Comparison of ENCODE assay signal across 19 cellular contexts in the genomic region with DNA sequence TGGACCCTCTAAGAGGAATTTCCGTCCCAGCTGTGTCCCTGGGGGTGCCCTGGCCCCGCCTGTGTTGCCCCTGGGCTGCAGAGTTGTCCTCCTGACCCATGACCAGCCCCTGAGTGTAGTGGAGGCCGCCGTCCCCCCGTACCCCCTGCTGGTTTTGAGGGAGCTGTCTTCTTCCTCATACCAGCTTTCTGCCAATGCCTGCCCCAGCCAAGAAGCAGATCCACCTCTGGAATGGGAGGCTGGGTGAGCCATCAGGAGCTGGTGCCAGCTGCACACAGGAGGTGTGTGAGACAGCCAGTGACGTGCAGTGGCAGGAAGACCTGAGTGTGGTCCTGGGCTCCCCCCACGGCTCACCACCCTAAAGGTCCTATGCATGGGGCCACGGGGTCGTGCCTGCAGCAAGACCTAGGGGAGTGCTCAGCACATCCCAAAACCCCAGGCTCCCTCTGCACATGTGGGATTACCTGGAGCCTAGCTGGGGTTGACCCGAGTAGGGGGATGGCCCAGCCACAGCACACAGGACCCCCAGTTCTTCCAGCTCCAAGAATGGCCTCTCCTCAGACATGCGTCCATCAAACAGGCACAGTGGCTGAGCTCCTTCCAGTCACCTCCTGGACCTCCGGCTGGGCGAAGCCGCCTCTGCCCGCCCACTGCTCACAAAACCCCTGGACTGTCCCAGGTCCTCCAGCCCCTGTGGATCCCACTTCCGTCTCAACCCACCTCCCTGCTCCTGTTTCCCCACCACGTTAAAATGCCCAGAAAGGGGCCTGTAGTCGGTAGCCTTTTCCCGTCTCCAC.
DNase-seq lines count a peak whose midpoint lies in the region; ATAC-seq, FAIRE-seq and TF ChIP-seq lines count a peak whose summit lies in the region.
"Had no signal": no experiment of that assay in that cellular context is flagged by ENCODE, and none has a peak within 500 bp of the region (broad histone marks: within the 10 kb centered on the region; RNA-seq: fewer than 3 reads in every experiment).

No MANE protein-coding gene starts in this region.

- H3K4ac ChIP-seq in H1 (replicated peaks; ENCODE audit: insufficient read length, low read depth, low read length) = no peak overlapping the region

- H3K23me2 ChIP-seq in H1 (ENCODE audit: low read depth, low read length) = peaks cover under 1% of the 10 kb centered on the region; the same call in 1 of the 2 replicates

- H4K8ac ChIP-seq in H1 (ENCODE audit: extremely low read depth, insufficient read depth, low read length) = no peak overlapping the region

- TF ChIP-seq CTCF in heart right ventricle (IDR thresholded peaks at IDR 0.05) (no peak), H1 (IDR thresholded peaks at IDR 0.05; ENCODE audit: control extremely low read depth in 1 of 3, insufficient read depth in 1 of 3, low read depth in 1 of 3, low read length in 3 of 3) (no peak), right lobe of liver (IDR thresholded peaks at IDR 0.05) (no peak)

- H2BK5ac ChIP-seq in H1 (ENCODE audit: low read depth, low read length) = no peak overlapping the region

- H2BK120ac ChIP-seq in H1 (replicated peaks; ENCODE audit: low read depth, low read length) = no peak overlapping the region

- CTCF ChIA-PET in H1 (lab: Charles Lee; ENCODE audit: partially characterized antibody) = interaction anchor here (1.0 to 1.7 kb wide), 2 partner anchors 114 to 125 kb away, joined by 4 to 6 read pairs; no protein-coding TSS in a partner anchor

- DNase-seq in Right ventricle myocardium inferior (ENCODE audit: missing footprints) (peak; percentile 53), heart right ventricle (no peak), H1 (ENCODE audit: low read depth in 1 of 2, low spot score in 2 of 2) (no peak), right lobe of liver (peak in 2 of 3 donors; percentile 40 to 60), frontal cortex (ENCODE audit: low spot score in 2 of 2) (no peak), NCI-H446 (lab: John Stamatoyannopoulos, UW) (no peak)
- DNase-seq: CD8-positive, alpha-beta T cell; COR-L47; DMS79 treated with DMSO at 0.1 percent for 48 hours; EL; GOT3; HCEC 1CT; HFFc6 had no signal

- H3K9me3 ChIP-seq in heart right ventricle = no peaks in the 10 kb centered on the region
- no peaks in the 10 kb centered on the region for H3K9me3 ChIP-seq in H1 (ENCODE audit: insufficient read depth in 2 of 2, low read depth in 1 of 2, low read length in 1 of 2)
- no peaks in the 10 kb centered on the region for H3K9me3 ChIP-seq in right lobe of liver

- H3K56ac ChIP-seq in H1 (replicated peaks; ENCODE audit: insufficient read length, low read depth, low read length) = no peak overlapping the region

- TF ChIP-seq POLR2A in H1 (IDR thresholded peaks at IDR 0.05; ENCODE audit: control extremely low read depth in 1 of 2, low read depth in 2 of 2, low read length in 2 of 2) = no peak
- no peak for TF ChIP-seq POLR2A in right lobe of liver (IDR thresholded peaks at IDR 0.05)

- no peak overlapping the region for H2AFZ ChIP-seq in H1 (ENCODE audit: low read length)

- H3K23ac ChIP-seq in H1 (ENCODE audit: insufficient read length) = no peak overlapping the region

- ATAC-seq in Right ventricle myocardium inferior (no peak), heart right ventricle (no peak), right lobe of liver (peak; percentile 4 to 50 (median 12)), HG03521 (IDR thresholded peaks at IDR 0.05; ENCODE audit: unreplicated experiment) (no peak)
- ATAC-seq: CD8-positive, alpha-beta T cell had no signal

- H2AK5ac ChIP-seq in H1 (ENCODE audit: low read depth, low read length) = no peak overlapping the region

- no peak for FAIRE-seq in H1 (lab: Jason Lieb, UNC)
- FAIRE-seq in frontal cortex (lab: Jason Lieb, UNC) = no peak
- FAIRE-seq: D721Med, G401.6, GM12892, GM19239 had no signal

- no peak overlapping the region for H2BK12ac ChIP-seq in H1 (ENCODE audit: low read depth, low read length)

- H3K36me3 ChIP-seq in heart right ventricle = no peaks in the 10 kb centered on the region
- H3K36me3 ChIP-seq in H1 (ENCODE audit: control insufficient read depth in 2 of 4, insufficient read depth in 4 of 4, low read length in 3 of 4) = no peaks in the 10 kb centered on the region
- H3K36me3 ChIP-seq in right lobe of liver = no peaks in the 10 kb centered on the region

- no peak overlapping the region; the same call in 1 of the 2 replicates for H3K18ac ChIP-seq in H1 (ENCODE audit: extremely low read depth, low read length)

- H3K4me3 ChIP-seq in heart right ventricle = no peak overlapping the region
- no peak overlapping the region for H3K4me3 ChIP-seq in H1 (ENCODE audit: extremely low read depth in 1 of 4, insufficient read depth in 2 of 4, low read depth in 3 of 4, low read length in 4 of 4)
- no peak overlapping the region for H3K4me3 ChIP-seq in right lobe of liver

- no peak overlapping the region for H2BK15ac ChIP-seq in H1 (ENCODE audit: low read length)

- H3K14ac ChIP-seq in H1 (ENCODE audit: insufficient read length) = no peak overlapping the region

- H3K27me3 ChIP-seq in heart right ventricle = peaks cover 0 to 22% (median 7%) of the 10 kb centered on the region in 7 donors
- no peaks in the 10 kb centered on the region; a peak in 1 of 7 replicates for H3K27me3 ChIP-seq in H1 (replicated peaks in 1 of 4; ENCODE audit: control insufficient read depth in 3 of 4, extremely low read depth in 1 of 4, insufficient read depth in 3 of 4, low read length in 3 of 4)
- no peaks in the 10 kb centered on the region for H3K27me3 ChIP-seq in right lobe of liver

- H3K79me1 ChIP-seq in H1 (ENCODE audit: low read depth, low read length) = no peaks in the 10 kb centered on the region

- no peak for TF ChIP-seq RAD21 in H1 (IDR thresholded peaks at IDR 0.05 in 1 of 2, conservative IDR thresholded peaks at IDR 0.05 in 1 of 2; ENCODE audit: low read depth in 2 of 2, low read length in 2 of 2)

- H4K20me1 ChIP-seq in H1 (replicated peaks in 1 of 2; ENCODE audit: control insufficient read depth in 1 of 2, insufficient read depth in 2 of 2, low read length in 2 of 2) = no peaks in the 10 kb centered on the region

- no peaks in the 10 kb centered on the region for H3K4me1 ChIP-seq in heart right ventricle
- H3K4me1 ChIP-seq in H1 (replicated peaks in 1 of 4; ENCODE audit: control insufficient read depth in 3 of 4, insufficient read depth in 4 of 4, low read length in 3 of 4) = no peaks in the 10 kb centered on the region; a peak in 1 of 7 replicates
- H3K4me1 ChIP-seq in right lobe of liver = peaks cover 0 to 39% (median 12%) of the 10 kb centered on the region in 4 donors

- H2BK20ac ChIP-seq in H1 (ENCODE audit: low read length) = no peak overlapping the region

- H4K5ac ChIP-seq in H1 (ENCODE audit: insufficient read length, low read depth, low read length) = no peak overlapping the region

- TF ChIP-seq EP300 in H1 (IDR thresholded peaks at IDR 0.05; ENCODE audit: borderline replicate concordance in 1 of 2, low read depth in 2 of 2, low read length in 2 of 2) = no peak

- 76 to 77% methylated on average over 19 of the region's 19 CpGs for WGBS in heart right ventricle, 2 donors
- 92% methylated on average over 19 of the region's 19 CpGs; no CpG with 5 or more reads in 1 of the 2 experiments for WGBS in H1 (ENCODE audit: extremely low coverage in 1 of 2, insufficient coverage in 1 of 2, insufficient read length in 1 of 2, insufficient replicate concordance in 2 of 2, low coverage in 1 of 2, low lambda C conversion rate in 2 of 2, missing lambda C conversion rate in 1 of 2), 2 experiments
- WGBS in right lobe of liver (ENCODE audit: insufficient coverage, low coverage, low lambda C conversion rate, missing lambda C conversion rate) = 51% methylated on average over 5 of the region's 19 CpGs

- POLR2A ChIA-PET in H1 (lab: Charles Lee; ENCODE audit: partially characterized antibody) = no interaction called here

- H3K9ac ChIP-seq in H1 (replicated peaks in 1 of 4; ENCODE audit: extremely low read depth in 1 of 4, low read depth in 3 of 4, low read length in 3 of 4) = no peak overlapping the region

- H4K91ac ChIP-seq in H1 (replicated peaks; ENCODE audit: insufficient read length, low read length) = peak overlapping the region; percentile 19

- no peak overlapping the region for H3K27ac ChIP-seq in heart right ventricle
- no peak overlapping the region for H3K27ac ChIP-seq in H1 (ENCODE audit: low read depth, low read length)
- peak overlapping the region in 2 of 3 donors; percentile 16 to 57 for H3K27ac ChIP-seq in right lobe of liver
- H3K27ac ChIP-seq: 22Rv1 had no signal

- H3K79me2 ChIP-seq in H1 (ENCODE audit: control insufficient read depth in 1 of 2, insufficient read depth in 2 of 2, low read length in 2 of 2) = no peaks in the 10 kb centered on the region

- intact Hi-C loops in Right ventricle myocardium inferior (cut with DNase I) (no loop called here), heart right ventricle (cut with DNase I) (no loop called here), right lobe of liver (cut with DNase I) (no loop called here)

- no peak overlapping the region for H3K4me2 ChIP-seq in H1 (ENCODE audit: insufficient read depth in 1 of 2, low read depth in 2 of 2, low read length in 2 of 2)

TF ChIP-seq in H1, 55 proteins besides CTCF, POLR2A, EP300 and RAD21 (continues in another document):
- TF ChIP-seq CHD1 (IDR thresholded peaks at IDR 0.05; ENCODE audit: low read depth, low read length) = no peak
- TF ChIP-seq, protein P1, sequence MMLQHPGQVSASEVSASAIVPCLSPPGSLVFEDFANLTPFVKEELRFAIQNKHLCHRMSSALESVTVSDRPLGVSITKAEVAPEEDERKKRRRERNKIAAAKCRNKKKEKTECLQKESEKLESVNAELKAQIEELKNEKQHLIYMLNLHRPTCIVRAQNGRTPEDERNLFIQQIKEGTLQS (IDR thresholded peaks at IDR 0.05; ENCODE audit: insufficient read depth, low read depth, low read length) = no peak
- TF ChIP-seq, protein P2, sequence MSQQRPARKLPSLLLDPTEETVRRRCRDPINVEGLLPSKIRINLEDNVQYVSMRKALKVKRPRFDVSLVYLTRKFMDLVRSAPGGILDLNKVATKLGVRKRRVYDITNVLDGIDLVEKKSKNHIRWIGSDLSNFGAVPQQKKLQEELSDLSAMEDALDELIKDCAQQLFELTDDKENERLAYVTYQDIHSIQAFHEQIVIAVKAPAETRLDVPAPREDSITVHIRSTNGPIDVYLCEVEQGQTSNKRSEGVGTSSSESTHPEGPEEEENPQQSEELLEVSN (IDR thresholded peaks at IDR 0.05) = no peak
- no peak for TF ChIP-seq CREB1 (IDR thresholded peaks at IDR 0.05)
- TF ChIP-seq SIRT6 (IDR thresholded peaks at IDR 0.05; ENCODE audit: low read length) = no peak
- TF ChIP-seq HDAC2 (IDR thresholded peaks at IDR 0.05; ENCODE audit: borderline replicate concordance in 1 of 2, low read depth in 2 of 2, low read length in 2 of 2) = no peak
- TF ChIP-seq RFX5 (IDR thresholded peaks at IDR 0.05; ENCODE audit: borderline replicate concordance, low read depth, low read length) = no peak
- no peak for TF ChIP-seq EGR1 (IDR thresholded peaks at IDR 0.05; ENCODE audit: borderline replicate concordance, low read depth, low read length)
- no peak for TF ChIP-seq BACH1 (IDR thresholded peaks at IDR 0.05; ENCODE audit: low read length)
- no peak for TF ChIP-seq HDAC6 (IDR thresholded peaks at IDR 0.05; ENCODE audit: low read depth, low read length)
- TF ChIP-seq CEBPB (IDR thresholded peaks at IDR 0.05; ENCODE audit: low read depth, low read length) = no peak

Comparison
In these comparisons a context has a peak if more than half of its experiments do, and no peak if none do; other contexts are left out.
1. DNase-seq: peak in Right ventricle myocardium inferior (single experiment) and right lobe of liver (2 of 3); none in heart right ventricle (0 of 2), H1 (0 of 2), frontal cortex (0 of 2) and NCI-H446 (0 of 2).
2. ATAC-seq: peak in right lobe of liver (4 of 4); none in Right ventricle myocardium inferior (single experiment), heart right ventricle (0 of 8) and HG03521 (single experiment).
3. H3K27ac ChIP-seq: peak in right lobe of liver (2 of 3); none in heart right ventricle (0 of 10) and H1 (single experiment).